In the genomic region with DNA sequence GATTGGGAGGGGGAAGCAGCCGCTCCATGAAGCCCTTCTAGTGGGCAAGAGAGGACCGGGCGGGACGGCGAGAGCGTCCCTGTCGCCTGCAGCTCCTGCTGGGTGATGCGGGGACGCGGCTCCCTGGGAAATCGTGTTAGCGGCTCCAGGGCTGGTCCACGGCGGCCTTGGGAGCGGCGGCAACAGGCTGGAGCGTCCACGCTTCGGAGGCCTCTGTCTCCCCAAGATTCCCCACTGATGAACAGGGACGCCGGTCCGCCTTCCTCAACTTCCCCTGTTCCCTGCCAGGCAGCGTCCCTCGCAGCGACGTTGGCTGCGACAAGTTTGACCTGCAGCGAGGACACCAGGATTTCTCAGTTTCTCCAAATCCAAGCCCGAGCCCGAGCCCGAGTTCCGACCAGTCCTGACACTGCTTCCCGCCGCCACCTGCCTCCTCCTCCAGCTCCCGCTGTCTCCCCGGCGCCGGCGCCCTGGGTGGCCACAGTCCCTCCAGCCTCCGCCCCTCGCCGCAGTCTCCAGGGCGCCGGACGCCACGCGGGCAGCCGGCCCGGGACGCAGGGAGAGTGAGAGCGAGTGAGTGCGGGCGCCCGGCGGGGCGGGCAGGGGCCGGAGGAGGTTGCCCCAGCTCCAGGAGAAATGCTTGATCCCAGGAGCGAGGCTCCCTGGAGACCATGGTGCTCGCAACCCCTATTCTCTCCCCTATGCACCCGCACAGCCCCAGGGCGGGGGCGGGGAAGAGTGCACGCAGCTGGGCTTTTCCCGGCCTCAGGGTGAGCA, we compare ENCODE assay signal across 8 cellular contexts.
DNase-seq lines count a peak whose midpoint lies in the region; ATAC-seq and TF ChIP-seq lines count a peak whose summit lies in the region.

No MANE protein-coding gene starts in this region.

- H3K4me1 ChIP-seq in HAP-1 (peaks cover 5% of the 10 kb centered on the region; the same call in 1 of the 2 replicates), mucosa of rectum (ENCODE audit: control insufficient read depth in 2 of 2, insufficient read depth in 2 of 2, low read length in 2 of 2) (peaks cover 3% of the 10 kb centered on the region in 2 donors), upper lobe of right lung (peaks cover 14% of the 10 kb centered on the region)

- H3K4me3 ChIP-seq in AG10803 (ENCODE audit: low read length) (peak overlapping the region; percentile 74), HAP-1 (peak overlapping the region; percentile 34), mucosa of rectum (ENCODE audit: low read length in 2 of 2) (peak overlapping the region; percentile 65 to 67), upper lobe of right lung (peak overlapping the region; percentile 58)

- H3K36me3 ChIP-seq in HAP-1 (replicated peaks): no peaks in the 10 kb centered on the region
- no peaks in the 10 kb centered on the region for H3K36me3 ChIP-seq in mucosa of rectum (ENCODE audit: control insufficient read depth in 2 of 2, insufficient read depth in 2 of 2, low read length in 2 of 2)
- no peaks in the 10 kb centered on the region for H3K36me3 ChIP-seq in upper lobe of right lung

- H3K9me3 ChIP-seq in HAP-1: peaks cover 4% of the 10 kb centered on the region; the same call in 1 of the 2 replicates
- peaks cover 0 to 3% of the 10 kb centered on the region in 2 donors for H3K9me3 ChIP-seq in mucosa of rectum (ENCODE audit: control insufficient read depth in 2 of 2, low read length in 2 of 2)
- no peaks in the 10 kb centered on the region for H3K9me3 ChIP-seq in upper lobe of right lung

- ATAC-seq in SK-N-SH treated with all-trans-retinoic acid at 6 μM for 48 hours (peak; percentile 96), esophagus mucosa (peak; percentile 54), upper lobe of right lung (peak; percentile 94), GM21529 (IDR thresholded peaks at IDR 0.05; ENCODE audit: unreplicated experiment) (no peak)

- in situ Hi-C loops in HAP-1 (cut with MboI; ENCODE audit: low sequenced_read_pairs): no loop called here

- TF ChIP-seq CTCF in AG10803 (conservative IDR thresholded peaks at IDR 0.05; ENCODE audit: low read length) (no peak), upper lobe of right lung (IDR thresholded peaks at IDR 0.05) (no peak)

- H3K27ac ChIP-seq in mucosa of rectum (ENCODE audit: low read depth in 2 of 2, low read length in 2 of 2): peak overlapping the region in 1 of 2 donors; percentile 27
- no peak overlapping the region for H3K27ac ChIP-seq in upper lobe of right lung

- DNase-seq in AG10803 (ENCODE audit: low read depth): peak; percentile 44
- peak; percentile 44 to 77 for DNase-seq in HAP-1 (ENCODE audit: low spot score in 2 of 2)
- peak; percentile 83 for DNase-seq in upper lobe of right lung
- no peak for DNase-seq in pons (ENCODE audit: low spot score)

- H3K9ac ChIP-seq in mucosa of rectum (ENCODE audit: low read depth in 1 of 2, low read length in 2 of 2): peak overlapping the region in 1 of 2 donors; percentile 47

- H3K27me3 ChIP-seq in HAP-1 (ENCODE audit: low read depth): no peaks in the 10 kb centered on the region
- peaks cover 14 to 37% of the 10 kb centered on the region in 2 donors for H3K27me3 ChIP-seq in mucosa of rectum (ENCODE audit: control insufficient read depth in 2 of 2, insufficient read depth in 2 of 2, low read length in 2 of 2)
- no peaks in the 10 kb centered on the region for H3K27me3 ChIP-seq in upper lobe of right lung

- intact Hi-C loops in upper lobe of right lung (cut with DNase I): no loop called here

TF ChIP-seq in SK-N-SH treated with all-trans-retinoic acid at 6 μM for 48 hours, 23 proteins besides CTCF, POLR2A, EP300 and RAD21:
- TF ChIP-seq ZNF70 (CRISPR knock-in tag; IDR thresholded peaks at IDR 0.05) (no peak), RARB (CRISPR knock-in tag; IDR thresholded peaks at IDR 0.05) (no peak), ISL1 (CRISPR knock-in tag; IDR thresholded peaks at IDR 0.05) (no peak), CSDC2 (CRISPR knock-in tag; IDR thresholded peaks at IDR 0.05) (no peak), TOX (CRISPR knock-in tag; IDR thresholded peaks at IDR 0.05; ENCODE audit: borderline replicate concordance) (no peak), ESRRG (CRISPR knock-in tag; IDR thresholded peaks at IDR 0.05) (no peak), ZFP30 (CRISPR knock-in tag; IDR thresholded peaks at IDR 0.05) (no peak), BACH2 (CRISPR knock-in tag; IDR thresholded peaks at IDR 0.05; ENCODE audit: borderline replicate concordance) (no peak), ZFP3 (CRISPR knock-in tag; IDR thresholded peaks at IDR 0.05) (no peak), ZNF8 (CRISPR knock-in tag; IDR thresholded peaks at IDR 0.05) (no peak), OSR1 (CRISPR knock-in tag; IDR thresholded peaks at IDR 0.05) (no peak), ARNTL (CRISPR knock-in tag; IDR thresholded peaks at IDR 0.05; ENCODE audit: borderline replicate concordance, low read depth) (no peak), ZC3H10 (CRISPR knock-in tag; IDR thresholded peaks at IDR 0.05) (no peak), PPARA (CRISPR knock-in tag; IDR thresholded peaks at IDR 0.05; ENCODE audit: borderline replicate concordance) (no peak), GLIS3 (CRISPR knock-in tag; IDR thresholded peaks at IDR 0.05) (no peak), SNAI2 (CRISPR knock-in tag; IDR thresholded peaks at IDR 0.05) (no peak)
- TF ChIP-seq, protein P1, sequence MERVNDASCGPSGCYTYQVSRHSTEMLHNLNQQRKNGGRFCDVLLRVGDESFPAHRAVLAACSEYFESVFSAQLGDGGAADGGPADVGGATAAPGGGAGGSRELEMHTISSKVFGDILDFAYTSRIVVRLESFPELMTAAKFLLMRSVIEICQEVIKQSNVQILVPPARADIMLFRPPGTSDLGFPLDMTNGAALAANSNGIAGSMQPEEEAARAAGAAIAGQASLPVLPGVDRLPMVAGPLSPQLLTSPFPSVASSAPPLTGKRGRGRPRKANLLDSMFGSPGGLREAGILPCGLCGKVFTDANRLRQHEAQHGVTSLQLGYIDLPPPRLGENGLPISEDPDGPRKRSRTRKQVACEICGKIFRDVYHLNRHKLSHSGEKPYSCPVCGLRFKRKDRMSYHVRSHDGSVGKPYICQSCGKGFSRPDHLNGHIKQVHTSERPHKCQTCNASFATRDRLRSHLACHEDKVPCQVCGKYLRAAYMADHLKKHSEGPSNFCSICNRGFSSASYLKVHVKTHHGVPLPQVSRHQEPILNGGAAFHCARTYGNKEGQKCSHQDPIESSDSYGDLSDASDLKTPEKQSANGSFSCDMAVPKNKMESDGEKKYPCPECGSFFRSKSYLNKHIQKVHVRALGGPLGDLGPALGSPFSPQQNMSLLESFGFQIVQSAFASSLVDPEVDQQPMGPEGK (CRISPR knock-in tag; IDR thresholded peaks at IDR 0.05; ENCODE audit: borderline replicate concordance): no peak
- TF ChIP-seq, protein P2, sequence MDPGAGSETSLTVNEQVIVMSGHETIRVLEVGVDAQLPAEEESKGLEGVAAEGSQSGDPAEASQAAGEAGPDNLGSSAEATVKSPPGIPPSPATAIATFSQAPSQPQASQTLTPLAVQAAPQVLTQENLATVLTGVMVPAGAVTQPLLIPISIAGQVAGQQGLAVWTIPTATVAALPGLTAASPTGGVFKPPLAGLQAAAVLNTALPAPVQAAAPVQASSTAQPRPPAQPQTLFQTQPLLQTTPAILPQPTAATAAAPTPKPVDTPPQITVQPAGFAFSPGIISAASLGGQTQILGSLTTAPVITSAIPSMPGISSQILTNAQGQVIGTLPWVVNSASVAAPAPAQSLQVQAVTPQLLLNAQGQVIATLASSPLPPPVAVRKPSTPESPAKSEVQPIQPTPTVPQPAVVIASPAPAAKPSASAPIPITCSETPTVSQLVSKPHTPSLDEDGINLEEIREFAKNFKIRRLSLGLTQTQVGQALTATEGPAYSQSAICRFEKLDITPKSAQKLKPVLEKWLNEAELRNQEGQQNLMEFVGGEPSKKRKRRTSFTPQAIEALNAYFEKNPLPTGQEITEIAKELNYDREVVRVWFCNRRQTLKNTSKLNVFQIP (CRISPR knock-in tag; IDR thresholded peaks at IDR 0.05; ENCODE audit: borderline replicate concordance, low read depth): no peak
- TF ChIP-seq, protein P3, sequence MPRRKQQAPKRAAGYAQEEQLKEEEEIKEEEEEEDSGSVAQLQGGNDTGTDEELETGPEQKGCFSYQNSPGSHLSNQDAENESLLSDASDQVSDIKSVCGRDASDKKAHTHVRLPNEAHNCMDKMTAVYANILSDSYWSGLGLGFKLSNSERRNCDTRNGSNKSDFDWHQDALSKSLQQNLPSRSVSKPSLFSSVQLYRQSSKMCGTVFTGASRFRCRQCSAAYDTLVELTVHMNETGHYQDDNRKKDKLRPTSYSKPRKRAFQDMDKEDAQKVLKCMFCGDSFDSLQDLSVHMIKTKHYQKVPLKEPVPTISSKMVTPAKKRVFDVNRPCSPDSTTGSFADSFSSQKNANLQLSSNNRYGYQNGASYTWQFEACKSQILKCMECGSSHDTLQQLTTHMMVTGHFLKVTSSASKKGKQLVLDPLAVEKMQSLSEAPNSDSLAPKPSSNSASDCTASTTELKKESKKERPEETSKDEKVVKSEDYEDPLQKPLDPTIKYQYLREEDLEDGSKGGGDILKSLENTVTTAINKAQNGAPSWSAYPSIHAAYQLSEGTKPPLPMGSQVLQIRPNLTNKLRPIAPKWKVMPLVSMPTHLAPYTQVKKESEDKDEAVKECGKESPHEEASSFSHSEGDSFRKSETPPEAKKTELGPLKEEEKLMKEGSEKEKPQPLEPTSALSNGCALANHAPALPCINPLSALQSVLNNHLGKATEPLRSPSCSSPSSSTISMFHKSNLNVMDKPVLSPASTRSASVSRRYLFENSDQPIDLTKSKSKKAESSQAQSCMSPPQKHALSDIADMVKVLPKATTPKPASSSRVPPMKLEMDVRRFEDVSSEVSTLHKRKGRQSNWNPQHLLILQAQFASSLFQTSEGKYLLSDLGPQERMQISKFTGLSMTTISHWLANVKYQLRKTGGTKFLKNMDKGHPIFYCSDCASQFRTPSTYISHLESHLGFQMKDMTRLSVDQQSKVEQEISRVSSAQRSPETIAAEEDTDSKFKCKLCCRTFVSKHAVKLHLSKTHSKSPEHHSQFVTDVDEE (CRISPR knock-in tag; IDR thresholded peaks at IDR 0.05): no peak
